15 cellular contexts compared by ENCODE assay signal in the genomic region with DNA sequence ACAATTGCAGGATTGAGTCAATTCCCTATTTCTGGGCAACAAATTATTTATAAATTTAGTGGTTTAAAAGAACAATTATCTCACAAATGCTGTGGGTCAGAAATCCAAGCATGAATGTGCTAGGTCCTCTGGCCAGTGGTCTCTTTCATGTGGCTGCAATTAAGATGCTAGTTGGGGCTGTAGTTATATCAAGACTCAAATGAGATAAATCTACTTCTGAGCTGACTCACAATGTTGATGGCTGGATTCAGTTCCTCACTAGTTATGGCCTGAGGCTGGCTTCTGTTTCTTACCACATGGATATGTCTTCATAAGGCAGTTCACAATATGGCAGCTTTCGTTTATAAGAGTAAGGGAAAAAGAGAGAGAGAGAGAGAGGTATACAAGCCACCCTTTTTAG.
DNase-seq lines count a peak whose midpoint lies in the region; ATAC-seq, FAIRE-seq and TF ChIP-seq lines count a peak whose summit lies in the region.
"Had no signal": no experiment of that assay in that cellular context is flagged by ENCODE, and none has a peak within 500 bp of the region (broad histone marks: within the 10 kb centered on the region; RNA-seq: fewer than 3 reads in every experiment).

No MANE protein-coding gene starts in this region.

- no peak for FAIRE-seq in GM12891 (lab: Jason Lieb, UNC)
- no peak for FAIRE-seq in bronchial epithelial cell (lab: Jason Lieb, UNC)
- FAIRE-seq: A549, GM18507, H1, K562 had no signal

- H3K27me3 ChIP-seq in bronchial epithelial cell (ENCODE audit: control insufficient read depth, insufficient read depth, low read length) = no peaks in the 10 kb centered on the region
- H3K27me3 ChIP-seq: BE2C had no signal

- no peaks in the 10 kb centered on the region for H3K36me3 ChIP-seq in bronchial epithelial cell (ENCODE audit: control insufficient read depth, insufficient read depth, low read length)
- H3K36me3 ChIP-seq: BE2C had no signal

- TF ChIP-seq CTCF in bronchial epithelial cell (IDR thresholded peaks at IDR 0.05; ENCODE audit: insufficient read depth, low read length, severe bottlenecking) = no peak

- no peak for DNase-seq in GM12891 (ENCODE audit: insufficient read length, low spot score)
- DNase-seq in MV-4-11 (lab: John Stamatoyannopoulos, UW) = peak; percentile 22
- peak; percentile 10 for DNase-seq in bronchial epithelial cell (ENCODE audit: low read depth)
- no peak for DNase-seq in SKM-1 (lab: John Stamatoyannopoulos, UW; ENCODE audit: unreplicated experiment)
- DNase-seq: BE2C; CD4-positive, alpha-beta memory T cell; DMS79; GF-D8; HCEC 1CT had no signal

- H3K4me3 ChIP-seq in bronchial epithelial cell (ENCODE audit: low read depth, low read length) = no peak overlapping the region
- H3K4me3 ChIP-seq: A549, K562 had no signal

- TF ChIP-seq POLR2A in GM12891 (IDR thresholded peaks at IDR 0.05; ENCODE audit: low read depth, low read length) = no peak

- no peak for ATAC-seq in GM18519 (IDR thresholded peaks at IDR 0.05; ENCODE audit: low FRiP score, unreplicated experiment)
- ATAC-seq in HG02970 (IDR thresholded peaks at IDR 0.05; ENCODE audit: low FRiP score, unreplicated experiment) = no peak
- ATAC-seq: A549, K562 had no signal

TF ChIP-seq in GM12891, 5 proteins besides CTCF, POLR2A, EP300 and RAD21:
- TF ChIP-seq SPI1 (IDR thresholded peaks at IDR 0.05; ENCODE audit: low read depth, low read length) = peak; percentile 72
- no peak for TF ChIP-seq POLR2AphosphoS5 (IDR thresholded peaks at IDR 0.05; ENCODE audit: low read depth, low read length)

Comparison
In these comparisons a context has a peak if more than half of its experiments do, and no peak if none do; other contexts are left out.
1. DNase-seq: peak in MV-4-11 (single experiment) and bronchial epithelial cell (single experiment); none in GM12891 (single experiment) and SKM-1 (single experiment).